26 cellular contexts compared by ENCODE assay signal in the genomic region with DNA sequence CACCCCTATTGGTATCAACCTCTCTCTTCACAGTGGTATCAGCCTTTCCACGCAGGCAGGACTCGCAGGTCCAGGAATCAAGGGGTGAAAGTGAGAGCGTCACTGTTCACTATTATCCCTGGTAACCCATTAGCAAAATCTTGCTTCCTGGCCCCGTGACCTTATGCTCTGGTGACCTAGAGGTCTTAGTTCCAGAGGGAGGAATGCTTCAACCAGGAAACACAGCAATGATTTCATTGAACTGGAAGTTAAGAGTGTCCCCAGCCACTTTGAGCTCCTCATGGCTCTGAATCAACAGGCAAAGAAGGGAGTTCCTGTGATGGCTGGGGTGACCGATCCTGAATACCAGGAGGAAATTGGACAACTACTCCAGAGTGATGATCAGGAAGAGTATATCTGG.
"Had no signal": no experiment of that assay in that cellular context is flagged by ENCODE, and none has a peak within 500 bp of the region (broad histone marks: within the 10 kb centered on the region; RNA-seq: fewer than 3 reads in every experiment).

No MANE protein-coding gene starts in this region.

- H3K27ac Mint-ChIP-seq: effector memory CD8-positive, alpha-beta T cell; immature natural killer cell; nephron; type B pancreatic cell had no signal

- H3K36me3 ChIP-seq: ovary, right lobe of liver, thyroid gland had no signal

- H3K27me3 ChIP-seq: esophagus squamous epithelium, ovary, right lobe of liver, stomach, thyroid gland had no signal

- H3K4me3 Mint-ChIP-seq: effector memory CD8-positive, alpha-beta T cell; immature natural killer cell; naive thymus-derived CD4-positive, alpha-beta T cell; nephron; type B pancreatic cell had no signal

- H3K27ac ChIP-seq: coronary artery, esophagus squamous epithelium, ovary, right lobe of liver, stomach, thyroid gland had no signal

- H3K9me3 Mint-ChIP-seq: effector memory CD8-positive, alpha-beta T cell; immature natural killer cell; naive thymus-derived CD4-positive, alpha-beta T cell; nephron; type B pancreatic cell had no signal

- H3K4me3 ChIP-seq: coronary artery, esophagus squamous epithelium, ovary, right lobe of liver, smooth muscle cell, stomach, thyroid gland had no signal

- H3K4me1 Mint-ChIP-seq: immature natural killer cell had no signal

- H3K27me3 Mint-ChIP-seq: effector memory CD8-positive, alpha-beta T cell; naive thymus-derived CD4-positive, alpha-beta T cell; type B pancreatic cell had no signal

- H3K9me3 ChIP-seq: esophagus squamous epithelium, ovary, right lobe of liver, stomach, thyroid gland had no signal

- ATAC-seq: effector memory CD8-positive, alpha-beta T cell; naive thymus-derived CD4-positive, alpha-beta T cell had no signal

- DNase-seq: effector memory CD8-positive, alpha-beta T cell; erythroblast; esophagus squamous epithelium; hypothalamus; immature natural killer cell; islet precursor cell; kidney glomerular epithelial cell; mammary epithelial cell; mesendoderm; midbrain; naive thymus-derived CD4-positive, alpha-beta T cell; occipital lobe; ovary; retina; right lobe of liver; stimulated activated CD4-positive, alpha-beta T cell treated with anti-CD3 and anti-CD28 coated beads, Interleukin-12 subunit alpha, Interleukin-12 subunit beta, amount 100 ng/mL, for 4 hours; stimulated activated CD4-positive, alpha-beta T cell treated with anti-CD3 and anti-CD28 coated beads, Interleukin-1b, Interleukin-23, amount 100 ng/mL, for 48 hours; stimulated activated CD4-positive, alpha-beta T cell treated with anti-CD3 and anti-CD28 coated beads, Interleukin-4, amount 100 ng/mL, for 1 hour; stimulated activated CD8-positive, alpha-beta memory T cell treated with anti-CD3 and anti-CD28 coated beads, Interleukin-4, amount 100 ng/mL, for 48 hours; stimulated activated naive CD4-positive, alpha-beta T cell treated with Interleukin-2 at 50 U/mL for 16 hours; stomach; thyroid gland had no signal
